34 cellular contexts compared by ENCODE assay signal in the genomic region with DNA sequence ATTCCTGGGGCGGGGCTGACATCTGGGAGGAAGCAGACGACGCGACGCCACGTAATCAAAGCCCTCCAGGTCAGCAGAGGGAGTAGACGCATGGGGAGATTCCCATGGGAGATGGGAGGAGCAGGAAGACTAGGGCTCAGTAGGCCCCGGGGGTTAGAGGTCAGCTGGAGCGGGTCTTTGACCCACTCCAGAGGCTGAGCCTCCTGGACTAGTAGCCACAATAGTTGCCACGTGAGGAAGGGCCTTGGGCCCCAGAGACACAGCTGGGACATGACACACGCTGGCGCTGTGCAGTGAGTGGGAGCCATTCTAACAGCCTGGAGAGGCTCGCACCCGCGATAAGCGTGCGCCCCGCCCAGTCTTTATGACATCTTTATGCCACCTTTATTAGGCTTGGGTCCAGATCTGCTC.
"Had no signal": no experiment of that assay in that cellular context is flagged by ENCODE, and none has a peak within 500 bp of the region (broad histone marks: within the 10 kb centered on the region; RNA-seq: fewer than 3 reads in every experiment).

No MANE protein-coding gene starts in this region.

- H3K27me3 Mint-ChIP-seq: activated CD4-positive, alpha-beta memory T cell treated with anti-CD3 and anti-CD28 coated beads for 36 hours; brain; dendritic cell treated with granulocyte-macrophage colony-stimulating factor and Interleukin-4, amounts not matched to agents 40 ng/mL and 50 ng/mL, for 4 days; naive B cell; stimulated activated memory B cell treated with anti-CD40 and anti-IgM and Interleukin-4, amounts not matched to agents 10 μg/mL and 1 μg/mL and 100 μg/mL, for 72 hours; stimulated activated naive CD8-positive, alpha-beta T cell treated with anti-CD3 and anti-CD28 coated beads, Interleukin-15, amount 100 ng/mL, for 72 hours had no signal

- H3K36me3 Mint-ChIP-seq: activated CD4-positive, alpha-beta memory T cell treated with anti-CD3 and anti-CD28 coated beads for 36 hours; activated naive CD8-positive, alpha-beta T cell treated with anti-CD3 and anti-CD28 coated beads, Interleukin-2, amount 10 ng/mL, durations not matched to agents 7 days and 5 days; stimulated activated memory B cell treated with anti-CD40 and anti-IgM and Interleukin-4, amounts not matched to agents 10 μg/mL and 1 μg/mL and 100 μg/mL, for 72 hours had no signal

- H3K27ac Mint-ChIP-seq: activated CD4-positive, alpha-beta memory T cell treated with anti-CD3 and anti-CD28 coated beads for 36 hours; activated CD4-positive, alpha-beta T cell treated with anti-CD3 and anti-CD28 coated beads, Interleukin-2, amount 10 ng/mL, durations not matched to agents 24 days and 14 days; activated naive CD4-positive, alpha-beta T cell treated with anti-CD3 and anti-CD28 coated beads for 36 hours; activated naive CD8-positive, alpha-beta T cell treated with anti-CD3 and anti-CD28 coated beads, Interleukin-2, amount 10 ng/mL, durations not matched to agents 7 days and 5 days; activated T-helper 1 cell treated with anti-CD3 and anti-CD28 coated beads, Interleukin-12 subunit alpha, Interleukin-12 subunit beta, Interleukin-2, Interleukin-4 antibody, amounts not matched to agents 30 ng/mL and 10 ng/mL and 1 ng/mL, durations not matched to agents 14 hours and 24 hours and 36 hours; brain; dendritic cell treated with granulocyte-macrophage colony-stimulating factor and Interleukin-4, amounts not matched to agents 40 ng/mL and 50 ng/mL, for 4 days; endodermal cell; naive B cell; nephron progenitor cell; stimulated activated memory B cell treated with anti-CD40 and anti-IgM and Interleukin-4, amounts not matched to agents 10 μg/mL and 1 μg/mL and 100 μg/mL, for 72 hours; stimulated activated naive CD8-positive, alpha-beta T cell treated with anti-CD3 and anti-CD28 coated beads, Interleukin-15, amount 100 ng/mL, for 72 hours had no signal

- DNase-seq: activated CD4-positive, alpha-beta memory T cell treated with anti-CD3 and anti-CD28 coated beads for 36 hours; activated CD4-positive, alpha-beta T cell treated with anti-CD3 and anti-CD28 coated beads, Interleukin-2, amount 10 ng/mL, durations not matched to agents 24 days and 14 days; activated CD4-positive, CD25-positive, alpha-beta regulatory T cell treated with anti-CD3 and anti-CD28 coated beads, Interleukin-2, amount 50 U/mL, for 72 hours; activated CD8-positive, alpha-beta memory T cell treated with anti-CD3 and anti-CD28 coated beads, Interleukin-2, amount 50 U/mL, for 4 hours; activated effector memory CD4-positive, alpha-beta T cell treated with anti-CD3 and anti-CD28 coated beads, Interleukin-2, amount 50 U/mL, for 16 hours; activated naive CD4-positive, alpha-beta T cell treated with anti-CD3 and anti-CD28 coated beads for 36 hours; activated naive CD8-positive, alpha-beta T cell treated with anti-CD3 and anti-CD28 coated beads, Interleukin-2, amount 10 ng/mL, durations not matched to agents 7 days and 5 days; activated T-cell treated with anti-CD3 and anti-CD28 coated beads, Interleukin-2, amount 50 U/mL, for 1 hour; endodermal cell; foreskin fibroblast; head of caudate nucleus; left lung; mammary epithelial cell; naive B cell; nephron progenitor cell; nucleus accumbens; posterior cingulate gyrus; stimulated activated CD4-positive, alpha-beta T cell treated with anti-CD3 and anti-CD28 coated beads, Interleukin-1b, Interleukin-23, amount 100 ng/mL, for 48 hours; stimulated activated CD4-positive, alpha-beta T cell treated with anti-CD3 and anti-CD28 coated beads, Interleukin-4, amount 100 ng/mL, for 4 hours; stimulated activated CD8-positive, alpha-beta memory T cell treated with anti-CD3 and anti-CD28 coated beads, Interleukin-4, amount 100 ng/mL, for 48 hours; stimulated activated naive CD8-positive, alpha-beta T cell treated with anti-CD3 and anti-CD28 coated beads, Interleukin-15, amount 100 ng/mL, for 72 hours; substantia nigra; T-helper 2 cell had no signal

- ATAC-seq: esophagus mucosa; left lung; sciatic nerve; stimulated activated memory B cell treated with anti-CD40 and anti-IgM and Interleukin-4, amounts not matched to agents 10 μg/mL and 1 μg/mL and 100 μg/mL, for 72 hours; stimulated activated naive CD8-positive, alpha-beta T cell treated with anti-CD3 and anti-CD28 coated beads, Interleukin-15, amount 100 ng/mL, for 72 hours had no signal

- H3K27ac ChIP-seq: ascending aorta, cardiac muscle cell, left lung, skin epidermis, upper lobe of left lung, vagina had no signal

- H3K4me3 Mint-ChIP-seq: activated CD4-positive, alpha-beta memory T cell treated with anti-CD3 and anti-CD28 coated beads for 36 hours; activated CD4-positive, alpha-beta T cell treated with anti-CD3 and anti-CD28 coated beads, Interleukin-2, amount 10 ng/mL, durations not matched to agents 24 days and 14 days; activated naive CD4-positive, alpha-beta T cell treated with anti-CD3 and anti-CD28 coated beads for 36 hours; activated naive CD8-positive, alpha-beta T cell treated with anti-CD3 and anti-CD28 coated beads, Interleukin-2, amount 10 ng/mL, durations not matched to agents 7 days and 5 days; activated T-helper 1 cell treated with anti-CD3 and anti-CD28 coated beads, Interleukin-12 subunit alpha, Interleukin-12 subunit beta, Interleukin-2, Interleukin-4 antibody, amounts not matched to agents 30 ng/mL and 10 ng/mL and 1 ng/mL, durations not matched to agents 14 hours and 24 hours and 36 hours; brain; dendritic cell treated with granulocyte-macrophage colony-stimulating factor and Interleukin-4, amounts not matched to agents 40 ng/mL and 50 ng/mL, for 4 days; endodermal cell; naive B cell; nephron progenitor cell; stimulated activated memory B cell treated with anti-CD40 and anti-IgM and Interleukin-4, amounts not matched to agents 10 μg/mL and 1 μg/mL and 100 μg/mL, for 72 hours; stimulated activated naive CD8-positive, alpha-beta T cell treated with anti-CD3 and anti-CD28 coated beads, Interleukin-15, amount 100 ng/mL, for 72 hours had no signal

- H3K4me3 ChIP-seq: ascending aorta, cardiac muscle cell, left lung, skin epidermis, upper lobe of left lung, vagina had no signal

- H3K36me3 ChIP-seq: ascending aorta, cardiac muscle cell, left lung, upper lobe of left lung, vagina had no signal

- H3K9me3 ChIP-seq: ascending aorta, left lung, upper lobe of left lung, vagina had no signal

- H3K9me3 Mint-ChIP-seq: activated CD4-positive, alpha-beta memory T cell treated with anti-CD3 and anti-CD28 coated beads for 36 hours; activated CD4-positive, alpha-beta T cell treated with anti-CD3 and anti-CD28 coated beads, Interleukin-2, amount 10 ng/mL, durations not matched to agents 24 days and 14 days; activated naive CD4-positive, alpha-beta T cell treated with anti-CD3 and anti-CD28 coated beads for 36 hours; activated naive CD8-positive, alpha-beta T cell treated with anti-CD3 and anti-CD28 coated beads, Interleukin-2, amount 10 ng/mL, durations not matched to agents 7 days and 5 days; activated T-helper 1 cell treated with anti-CD3 and anti-CD28 coated beads, Interleukin-12 subunit alpha, Interleukin-12 subunit beta, Interleukin-2, Interleukin-4 antibody, amounts not matched to agents 30 ng/mL and 10 ng/mL and 1 ng/mL, durations not matched to agents 14 hours and 24 hours and 36 hours; dendritic cell treated with granulocyte-macrophage colony-stimulating factor and Interleukin-4, amounts not matched to agents 40 ng/mL and 50 ng/mL, for 4 days; endodermal cell; nephron progenitor cell; stimulated activated memory B cell treated with anti-CD40 and anti-IgM and Interleukin-4, amounts not matched to agents 10 μg/mL and 1 μg/mL and 100 μg/mL, for 72 hours; stimulated activated naive CD8-positive, alpha-beta T cell treated with anti-CD3 and anti-CD28 coated beads, Interleukin-15, amount 100 ng/mL, for 72 hours had no signal

- H3K4me1 Mint-ChIP-seq: activated CD4-positive, alpha-beta T cell treated with anti-CD3 and anti-CD28 coated beads, Interleukin-2, amount 10 ng/mL, durations not matched to agents 24 days and 14 days; brain; endodermal cell; stimulated activated memory B cell treated with anti-CD40 and anti-IgM and Interleukin-4, amounts not matched to agents 10 μg/mL and 1 μg/mL and 100 μg/mL, for 72 hours; stimulated activated naive CD8-positive, alpha-beta T cell treated with anti-CD3 and anti-CD28 coated beads, Interleukin-15, amount 100 ng/mL, for 72 hours had no signal

- H3K4me1 ChIP-seq: ascending aorta, left lung, upper lobe of left lung, vagina had no signal

- H3K27me3 ChIP-seq: ascending aorta, cardiac muscle cell, left lung, upper lobe of left lung, vagina had no signal
